ENCODE assay signal across 27 cellular contexts in the genomic region with DNA sequence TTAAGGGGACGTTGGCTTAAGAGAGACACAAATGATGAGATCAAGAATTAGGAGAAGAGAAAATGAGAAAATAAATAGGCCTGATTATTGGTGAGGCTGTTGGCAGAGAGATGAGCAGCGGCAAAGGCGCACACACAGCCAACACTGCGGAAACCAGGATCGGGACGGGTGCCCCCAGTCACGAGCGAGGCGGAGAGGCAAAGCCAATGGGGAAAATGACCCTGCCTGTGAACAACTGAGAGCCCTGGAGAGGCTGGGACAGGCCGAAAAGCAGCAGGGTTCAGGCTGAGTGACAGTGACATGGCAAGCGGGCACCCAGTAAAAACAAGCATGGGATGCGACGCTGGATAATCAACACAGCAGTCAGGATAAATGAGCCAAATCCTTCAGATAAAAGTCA. TPM values are rescaled to one million over a fixed set of nuclear protein-coding genes. Genes with fewer than 3 reads are reported as not detected.
DNase-seq lines count a peak whose midpoint lies in the region; ATAC-seq and TF ChIP-seq lines count a peak whose summit lies in the region.
"Had no signal": no experiment of that assay in that cellular context is flagged by ENCODE, and none has a peak within 500 bp of the region (broad histone marks: within the 10 kb centered on the region; RNA-seq: fewer than 3 reads in every experiment).

No MANE protein-coding gene starts in this region.

- peaks cover 6 to 19% (median 11%) of the 10 kb centered on the region in 4 donors for H3K4me1 Mint-ChIP-seq in CD4-positive, CD25-positive, alpha-beta regulatory T cell
- H3K4me1 Mint-ChIP-seq in immature natural killer cell = peaks cover 57 to 75% of the 10 kb centered on the region in 2 donors

- H2AK5ac ChIP-seq in IMR-90 (ENCODE audit: low read depth, low read length) = peak overlapping the region; percentile 24; the same call in 1 of the 2 replicates

- TF ChIP-seq CTCF in IMR-90 (conservative IDR thresholded peaks at IDR 0.05; ENCODE audit: low read depth, low read length) (no peak), psoas muscle (IDR thresholded peaks at IDR 0.05) (no peak), mucosa of descending colon (IDR thresholded peaks at IDR 0.05) (no peak), esophagus muscularis mucosa (IDR thresholded peaks at IDR 0.05) (no peak)

- no peak overlapping the region for H3K23ac ChIP-seq in IMR-90 (ENCODE audit: low read depth, low read length)

- H3K4me3 ChIP-seq in CD4-positive, CD25-positive, alpha-beta regulatory T cell (ENCODE audit: low read depth, low read length) = no peak overlapping the region
- H3K4me3 ChIP-seq in IMR-90 (ENCODE audit: insufficient read depth, low read depth, low read length) (no peak overlapping the region), psoas muscle (no peak overlapping the region), mucosa of descending colon (no peak overlapping the region), esophagus muscularis mucosa (no peak overlapping the region)
- H3K4me3 ChIP-seq: cardiac muscle cell, heart right ventricle, right lobe of liver had no signal

- H3K27me3 ChIP-seq in CD4-positive, CD25-positive, alpha-beta regulatory T cell (ENCODE audit: control insufficient read depth, insufficient read depth, low read length) = no peaks in the 10 kb centered on the region
- H3K27me3 ChIP-seq in IMR-90 (ENCODE audit: control insufficient read depth, insufficient read depth, low read length) (no peaks in the 10 kb centered on the region), psoas muscle (ENCODE audit: insufficient read depth in 3 of 3, low read length in 2 of 3) (no peaks in the 10 kb centered on the region), esophagus muscularis mucosa (no peaks in the 10 kb centered on the region)
- H3K27me3 ChIP-seq: cardiac muscle cell, heart right ventricle, right lobe of liver had no signal

- H3K27ac Mint-ChIP-seq in CD4-positive, CD25-positive, alpha-beta regulatory T cell = peak overlapping the region in 2 of 3 donors; percentile 5 to 20
- H3K27ac Mint-ChIP-seq in immature natural killer cell = peak overlapping the region; percentile 46 to 100 (median 78)
- H3K27ac Mint-ChIP-seq: activated naive CD4-positive, alpha-beta T cell treated with anti-CD3 and anti-CD28 coated beads for 36 hours; dendritic cell treated with granulocyte-macrophage colony-stimulating factor and Interleukin-4, amounts not matched to agents 40 ng/mL and 50 ng/mL, for 4 days; nephron had no signal

- no peaks in the 10 kb centered on the region for H3K9me3 ChIP-seq in CD4-positive, CD25-positive, alpha-beta regulatory T cell (ENCODE audit: control insufficient read depth in 2 of 2, low read length in 2 of 2)
- H3K9me3 ChIP-seq in IMR-90 (ENCODE audit: control insufficient read depth, insufficient read depth, low read length) (peaks cover 2% of the 10 kb centered on the region; the same call in 1 of the 2 replicates), psoas muscle (no peaks in the 10 kb centered on the region), mucosa of descending colon (no peaks in the 10 kb centered on the region), esophagus muscularis mucosa (peaks cover 0 to 4% (median 0%) of the 10 kb centered on the region in 4 donors)
- H3K9me3 ChIP-seq: right lobe of liver had no signal

- dilution Hi-C loops in IMR-90 (cut with HindIII; ENCODE audit: low sequenced_read_pairs, unreplicated experiment) = no loop called here

- H3K4ac ChIP-seq in IMR-90 (ENCODE audit: low read depth, low read length) = no peak overlapping the region; the same call in 1 of the 2 replicates

- ATAC-seq in CD4-positive, CD25-positive, alpha-beta regulatory T cell (ENCODE audit: low read depth in 2 of 2) = no peak
- ATAC-seq in IMR-90 (ENCODE audit: low read depth) = no peak
- peak in 1 of 4 donors; percentile 4 for ATAC-seq in psoas muscle
- ATAC-seq in mucosa of descending colon = no peak
- ATAC-seq: activated T-cell treated with anti-CD3 and anti-CD28 coated beads, Interleukin-2, amount 50 U/mL, for 4 hours; HepG2; left colon; right lobe of liver had no signal

- POLR2A ChIA-PET in IMR-90 (lab: Charles Lee; ENCODE audit: unreplicated experiment) = no interaction called here

- CTCF ChIA-PET in IMR-90 (lab: Yijun Ruan, JAX) = no interaction called here

- no TSS peak for BruUV-seq in IMR-90 (replicated peaks; lab: Mats Ljungman, UMichigan)

- peaks cover 69% of the 10 kb centered on the region for H3K36me3 Mint-ChIP-seq in CD4-positive, CD25-positive, alpha-beta regulatory T cell
- peaks cover 53 to 69% (median 58%) of the 10 kb centered on the region in 3 donors for H3K36me3 Mint-ChIP-seq in immature natural killer cell

- peak overlapping the region in 1 of 2 experiments; percentile 55; a peak in 2 of 4 replicates for H4K8ac ChIP-seq in IMR-90 (ENCODE audit: low read depth in 2 of 2, low read length in 2 of 2)

- peak overlapping the region; percentile 53; the same call in 1 of the 2 replicates for H2BK20ac ChIP-seq in IMR-90 (ENCODE audit: low read depth, low read length)

- H3K9me3 Mint-ChIP-seq in CD4-positive, CD25-positive, alpha-beta regulatory T cell = peaks cover 0 to 2% (median 0%) of the 10 kb centered on the region in 7 donors
- H3K9me3 Mint-ChIP-seq in immature natural killer cell = peaks cover 0 to 4% (median 0%) of the 10 kb centered on the region in 6 donors
- H3K9me3 Mint-ChIP-seq: activated naive CD4-positive, alpha-beta T cell treated with anti-CD3 and anti-CD28 coated beads for 36 hours; activated T-cell treated with anti-CD3 and anti-CD28 coated beads, Interleukin-2, amount 50 U/mL, for 4 hours; dendritic cell treated with granulocyte-macrophage colony-stimulating factor and Interleukin-4, amounts not matched to agents 40 ng/mL and 50 ng/mL, for 4 days had no signal

- no peak overlapping the region for H3K4me3 Mint-ChIP-seq in CD4-positive, CD25-positive, alpha-beta regulatory T cell
- H3K4me3 Mint-ChIP-seq in immature natural killer cell = no peak overlapping the region
- H3K4me3 Mint-ChIP-seq: activated naive CD4-positive, alpha-beta T cell treated with anti-CD3 and anti-CD28 coated beads for 36 hours; activated T-cell treated with anti-CD3 and anti-CD28 coated beads, Interleukin-2, amount 50 U/mL, for 4 hours; dendritic cell treated with granulocyte-macrophage colony-stimulating factor and Interleukin-4, amounts not matched to agents 40 ng/mL and 50 ng/mL, for 4 days; nephron had no signal

- TF ChIP-seq EP300 in esophagus muscularis mucosa (IDR thresholded peaks at IDR 0.05) = no peak

- H2BK5ac ChIP-seq in IMR-90 (ENCODE audit: low read depth, low read length, poor library complexity, severe bottlenecking) = no peak overlapping the region

- DNase-seq in CD4-positive, CD25-positive, alpha-beta regulatory T cell = no peak
- no peak for DNase-seq in IMR-90
- no peak for DNase-seq in immature natural killer cell
- peak in 1 of 2 donors; percentile 27 for DNase-seq in psoas muscle
- no peak for DNase-seq in germinal center (ENCODE audit: low spot score)
- DNase-seq in mucosa of descending colon = no peak
- no peak for DNase-seq in esophagus muscularis mucosa (ENCODE audit: extremely low spot score)
- DNase-seq: activated naive CD4-positive, alpha-beta T cell treated with anti-CD3 and anti-CD28 coated beads for 36 hours; activated T-cell treated with anti-CD3 and anti-CD28 coated beads, Interleukin-2, amount 50 U/mL, for 4 hours; aorta; C1 segment of cervical spinal cord; HCEC 1CT; heart right ventricle; left colon; mesendoderm; NCI-H1048; NCI-H187; NCI-H2171 treated with DMSO at 0.1 percent for 48 hours; NCI-H524; right lobe of liver; T-helper 1 cell had no signal

- H3K18ac ChIP-seq in IMR-90 (ENCODE audit: low read depth, low read length) = no peak overlapping the region

- peaks cover 11% of the 10 kb centered on the region for H4K20me1 ChIP-seq in IMR-90 (ENCODE audit: insufficient read depth, low read length)

- intact Hi-C loops in IMR-90 (cut with micrococcal nuclease) (no loop called here), psoas muscle (cut with DNase I) (no loop called here), mucosa of descending colon (cut with DNase I, micrococcal nuclease) (no loop called here), esophagus muscularis mucosa (cut with DNase I) (no loop called here)

- TF ChIP-seq RAD21 in IMR-90 (IDR thresholded peaks at IDR 0.05; ENCODE audit: low read length) = no peak

- WGBS in IMR-90 (ENCODE audit: extremely low coverage in 2 of 2, insufficient read length in 1 of 2), 2 experiments = no CpG with 5 or more reads among the region's 13 CpGs
- 69 to 82% (median 81%) methylated on average over 13 of the region's 13 CpGs for WGBS in psoas muscle, 3 donors
- WGBS in esophagus muscularis mucosa = 94% methylated on average over 12 of the region's 13 CpGs

- no peak overlapping the region for H3K9ac ChIP-seq in IMR-90 (ENCODE audit: low read depth, low read length)

- no peak overlapping the region for H2BK15ac ChIP-seq in IMR-90 (ENCODE audit: low read depth, low read length)

- no peak overlapping the region for H2AFZ ChIP-seq in IMR-90 (replicated peaks; ENCODE audit: low read length, poor library complexity)

- H3K9me1 ChIP-seq in IMR-90 (ENCODE audit: insufficient read depth, low read length) = peaks cover 11% of the 10 kb centered on the region; the same call in 1 of the 2 replicates

- H3K4me1 ChIP-seq in CD4-positive, CD25-positive, alpha-beta regulatory T cell (ENCODE audit: control insufficient read depth, insufficient read depth, low read length, poor library complexity, severe bottlenecking) = no peaks in the 10 kb centered on the region
- H3K4me1 ChIP-seq in IMR-90 (ENCODE audit: control insufficient read depth, insufficient read depth, low read length) (peaks cover 9% of the 10 kb centered on the region), psoas muscle (peaks cover 50% of the 10 kb centered on the region), mucosa of descending colon (ENCODE audit: low read depth) (no peaks in the 10 kb centered on the region), esophagus muscularis mucosa (peaks cover 7 to 17% (median 13%) of the 10 kb centered on the region in 4 donors)
- H3K4me1 ChIP-seq: right lobe of liver had no signal

- H3K27me3 Mint-ChIP-seq in CD4-positive, CD25-positive, alpha-beta regulatory T cell = no peaks in the 10 kb centered on the region
- peaks cover 10 to 15% (median 14%) of the 10 kb centered on the region in 3 donors for H3K27me3 Mint-ChIP-seq in immature natural killer cell (ENCODE audit: low read depth in 3 of 3)
- H3K27me3 Mint-ChIP-seq: dendritic cell treated with granulocyte-macrophage colony-stimulating factor and Interleukin-4, amounts not matched to agents 40 ng/mL and 50 ng/mL, for 4 days had no signal

- H2AK9ac ChIP-seq in IMR-90 (replicated peaks; ENCODE audit: low read depth, low read length, poor library complexity) = no peak overlapping the region

- no peak overlapping the region for H2BK120ac ChIP-seq in IMR-90 (ENCODE audit: low read depth, low read length)

- no peak overlapping the region; the same call in 1 of the 2 replicates for H3K14ac ChIP-seq in IMR-90 (replicated peaks; ENCODE audit: low read depth, low read length)

- H3K4me2 ChIP-seq in IMR-90 (ENCODE audit: low read depth, low read length) = no peak overlapping the region

- peaks cover 63% of the 10 kb centered on the region for H3K36me3 ChIP-seq in CD4-positive, CD25-positive, alpha-beta regulatory T cell (ENCODE audit: control insufficient read depth, insufficient read depth, low read length)
- H3K36me3 ChIP-seq in IMR-90 (ENCODE audit: control insufficient read depth, insufficient read depth, low read length) = peaks cover 28% of the 10 kb centered on the region
- peaks cover 2 to 61% of the 10 kb centered on the region in 2 donors for H3K36me3 ChIP-seq in psoas muscle (ENCODE audit: insufficient read depth in 1 of 2, low read depth in 1 of 2)
- H3K36me3 ChIP-seq in mucosa of descending colon (ENCODE audit: low read depth) = no peaks in the 10 kb centered on the region
- peaks cover 39 to 69% (median 56%) of the 10 kb centered on the region in 4 donors for H3K36me3 ChIP-seq in esophagus muscularis mucosa

- no peak overlapping the region for H3K56ac ChIP-seq in IMR-90 (ENCODE audit: extremely low read depth, insufficient read depth, low read length)

- peaks cover 24 to 36% of the 10 kb centered on the region in 2 experiments for H3K79me1 ChIP-seq in IMR-90 (ENCODE audit: low read depth in 1 of 2, low read length in 2 of 2)

- no peak overlapping the region for H3K27ac ChIP-seq in CD4-positive, CD25-positive, alpha-beta regulatory T cell (ENCODE audit: insufficient read depth, low read length, poor library complexity, severe bottlenecking)
- H3K27ac ChIP-seq in IMR-90 (ENCODE audit: insufficient read depth, low read length) (no peak overlapping the region), psoas muscle (peak overlapping the region; percentile 95), esophagus muscularis mucosa (replicated peaks in 1 of 4) (no peak overlapping the region)
- H3K27ac ChIP-seq: cardiac muscle cell, HL-60, right lobe of liver had no signal

- in situ Hi-C loops in IMR-90 (cut with MboI; ENCODE audit: low sequenced_read_pairs) = no loop called here

- TF ChIP-seq POLR2A in IMR-90 (IDR thresholded peaks at IDR 0.05; ENCODE audit: low read depth, low read length) (no peak), esophagus muscularis mucosa (IDR thresholded peaks at IDR 0.05; ENCODE audit: low read depth) (no peak)

- H4K5ac ChIP-seq in IMR-90 (ENCODE audit: low read depth, low read length) = no peak overlapping the region

- H4K91ac ChIP-seq in IMR-90 (ENCODE audit: insufficient read depth, low read depth, low read length) = no peak overlapping the region

RNA-seq across cellular contexts. Expression of a gene that starts 21.0 kb away (rescaled TPM):
- 12.4 TPM for total RNA-seq in CD4-positive, CD25-positive, alpha-beta regulatory T cell
- 1 to 10 TPM; 1.7 to 6.0 (median 2.5) TPM for polyA plus RNA-seq in CD4-positive, CD25-positive, alpha-beta regulatory T cell
- total RNA-seq in IMR-90 (2012; rRNA removed) = 21.4 and 21.9 TPM in 2 replicates
- 14.3 and 15.4 TPM in 2 replicates for polyA plus RNA-seq in IMR-90 (2012; rRNA removed)
- polyA plus RNA-seq in IMR-90 (2012; cell fraction: cytosol; rRNA removed) = 7.8 and 12.7 TPM in 2 replicates
- 15.4 and 31.6 TPM in 2 replicates for polyA plus RNA-seq in IMR-90 (2012; cell fraction: nucleus; rRNA removed; ENCODE audit: low replicate concordance)
- polyA plus RNA-seq in immature natural killer cell = 10 to 100 TPM; 36.3 to 39.2 (median 39.0) TPM
- total RNA-seq in psoas muscle = 10 to 100 TPM; 21.9 to 54.0 (median 31.9) TPM
- polyA plus RNA-seq in psoas muscle = 10 to 100 TPM; 26.9 to 39.7 (median 30.2) TPM
- 10 to 100 TPM; 15.4 to 23.4 (median 15.7) TPM for total RNA-seq in mucosa of descending colon
- 10 to 100 TPM; 37.5 to 43.0 (median 39.6) TPM for total RNA-seq in esophagus muscularis mucosa

RNA-seq across cellular contexts. Expression of a gene that starts 50.5 kb away (rescaled TPM):
- not detected for total RNA-seq in CD4-positive, CD25-positive, alpha-beta regulatory T cell
- under 1 TPM in 2 of 4 donors, not detected in 2; 0.07 to 0.08 TPM for polyA plus RNA-seq in CD4-positive, CD25-positive, alpha-beta regulatory T cell
- total RNA-seq in IMR-90 (2012; rRNA removed) (not detected in 2 replicates), psoas muscle (1 to 10 TPM in 3 of 4 donors, under 1 TPM in 1; 0.32 to 3.1 (median 2.0) TPM), mucosa of descending colon (under 1 TPM in 2 of 3 donors, not detected in 1; 0.65 to 0.73 TPM), esophagus muscularis mucosa (1 to 10 TPM in 1 of 4 donors, under 1 TPM in 3; under 0.01 to 1.5 (median 0.32) TPM)
- polyA plus RNA-seq in IMR-90 (2012; rRNA removed) (not detected in 2 replicates), immature natural killer cell (1 to 10 TPM in 1 of 3 donors, not detected in 2; 2.5 TPM), psoas muscle (under 1 TPM; 0.51 to 0.95 (median 0.60) TPM)
- 0.02 TPM in 1 of 2 replicates, not detected in the other for polyA plus RNA-seq in IMR-90 (2012; cell fraction: cytosol; rRNA removed)
- polyA plus RNA-seq in IMR-90 (2012; cell fraction: nucleus; rRNA removed; ENCODE audit: low replicate concordance) = not detected in 2 replicates
- total RNA-seq: activated naive CD4-positive, alpha-beta T cell treated with anti-CD3 and anti-CD28 coated beads for 36 hours; left colon had no signal
- polyA plus RNA-seq: AG04450 had no signal
